Comparison of ENCODE assay signal across 22 cellular contexts in the genomic region with DNA sequence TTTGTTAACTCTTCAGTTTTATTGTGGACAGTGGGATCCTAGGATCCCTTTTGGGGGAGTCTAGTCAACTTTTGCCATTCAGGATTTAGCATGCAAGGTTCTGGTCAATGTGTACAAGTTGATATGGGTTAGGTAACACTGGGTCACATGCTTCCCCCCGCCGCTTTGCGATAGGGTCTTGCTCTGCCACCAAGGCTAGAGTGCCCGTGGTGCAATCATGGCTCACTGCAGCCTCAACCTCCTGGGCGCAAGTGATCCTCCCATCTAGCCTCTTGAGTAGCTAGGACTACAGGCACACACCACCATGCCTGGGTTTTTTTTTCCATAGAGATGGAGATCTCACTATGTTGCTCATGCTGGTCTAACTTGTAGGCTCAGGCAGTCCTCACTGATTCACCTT.
"Had no signal": no experiment of that assay in that cellular context is flagged by ENCODE, and none has a peak within 500 bp of the region (broad histone marks: within the 10 kb centered on the region; RNA-seq: fewer than 3 reads in every experiment).

No MANE protein-coding gene starts in this region.

- DNase-seq: activated CD4-positive, alpha-beta T cell treated with anti-CD3 and anti-CD28 coated beads for 1 hour; activated CD4-positive, alpha-beta T cell treated with anti-CD3 and anti-CD28 coated beads, Interleukin-2, amount 50 U/mL, for 4 hours; activated CD8-positive, alpha-beta memory T cell treated with anti-CD3 and anti-CD28 coated beads for 24 hours; activated CD8-positive, alpha-beta memory T cell treated with anti-CD3 and anti-CD28 coated beads, Interleukin-2, amount 50 U/mL, for 4 hours; activated gamma-delta T cell; activated naive CD4-positive, alpha-beta T cell treated with anti-CD3 and anti-CD28 coated beads, Interleukin-2, amount 50 U/mL, for 16 hours; activated T-cell treated with anti-CD3 and anti-CD28 coated beads, Interleukin-2, amount 50 U/mL, for 24 hours; aorta; effector memory CD4-positive, alpha-beta T cell; foreskin keratinocyte; left ventricle myocardium superior; occipital lobe; retina; sigmoid colon; stimulated activated CD4-positive, alpha-beta T cell treated with anti-CD3 and anti-CD28 coated beads, Interleukin-15, amount 100 ng/mL, for 24 hours; stimulated activated naive B cell treated with anti-CD40 and anti-IgM and Interleukin-4, amounts not matched to agents 10 μg/mL and 1 μg/mL and 100 μg/mL, for 72 hours; T-cell; T-helper 9 cell; testis had no signal

- H3K4me3 Mint-ChIP-seq: activated T-cell treated with anti-CD3 and anti-CD28 coated beads, Interleukin-2, amount 50 U/mL, for 24 hours; memory B cell; stimulated activated naive B cell treated with anti-CD40 and anti-IgM and Interleukin-4, amounts not matched to agents 10 μg/mL and 1 μg/mL and 100 μg/mL, for 72 hours had no signal

- H3K27me3 Mint-ChIP-seq: activated T-cell treated with anti-CD3 and anti-CD28 coated beads, Interleukin-2, amount 50 U/mL, for 24 hours; memory B cell; stimulated activated naive B cell treated with anti-CD40 and anti-IgM and Interleukin-4, amounts not matched to agents 10 μg/mL and 1 μg/mL and 100 μg/mL, for 72 hours; T-cell had no signal

- ATAC-seq: foreskin keratinocyte; left ventricle myocardium superior; stimulated activated naive B cell treated with anti-CD40 and anti-IgM and Interleukin-4, amounts not matched to agents 10 μg/mL and 1 μg/mL and 100 μg/mL, for 72 hours; T-cell had no signal

- H3K27ac Mint-ChIP-seq: activated T-cell treated with anti-CD3 and anti-CD28 coated beads, Interleukin-2, amount 50 U/mL, for 24 hours; stimulated activated naive B cell treated with anti-CD40 and anti-IgM and Interleukin-4, amounts not matched to agents 10 μg/mL and 1 μg/mL and 100 μg/mL, for 72 hours had no signal

- H3K4me2 ChIP-seq: smooth muscle cell had no signal

- H3K4me3 ChIP-seq: sigmoid colon, smooth muscle cell, testis, vagina had no signal

- H3K36me3 ChIP-seq: sigmoid colon, vagina had no signal

- H3K27me3 ChIP-seq: foreskin keratinocyte, sigmoid colon, testis, vagina had no signal

- H3K27ac ChIP-seq: foreskin keratinocyte, sigmoid colon, testis, vagina had no signal

- H3K36me3 Mint-ChIP-seq: T-cell had no signal

- H3K9me3 Mint-ChIP-seq: activated T-cell treated with anti-CD3 and anti-CD28 coated beads, Interleukin-2, amount 50 U/mL, for 24 hours; memory B cell; stimulated activated naive B cell treated with anti-CD40 and anti-IgM and Interleukin-4, amounts not matched to agents 10 μg/mL and 1 μg/mL and 100 μg/mL, for 72 hours; T-cell had no signal

- H3K9me3 ChIP-seq: sigmoid colon, testis, vagina had no signal
